9 cellular contexts compared by ENCODE assay signal in the genomic region with DNA sequence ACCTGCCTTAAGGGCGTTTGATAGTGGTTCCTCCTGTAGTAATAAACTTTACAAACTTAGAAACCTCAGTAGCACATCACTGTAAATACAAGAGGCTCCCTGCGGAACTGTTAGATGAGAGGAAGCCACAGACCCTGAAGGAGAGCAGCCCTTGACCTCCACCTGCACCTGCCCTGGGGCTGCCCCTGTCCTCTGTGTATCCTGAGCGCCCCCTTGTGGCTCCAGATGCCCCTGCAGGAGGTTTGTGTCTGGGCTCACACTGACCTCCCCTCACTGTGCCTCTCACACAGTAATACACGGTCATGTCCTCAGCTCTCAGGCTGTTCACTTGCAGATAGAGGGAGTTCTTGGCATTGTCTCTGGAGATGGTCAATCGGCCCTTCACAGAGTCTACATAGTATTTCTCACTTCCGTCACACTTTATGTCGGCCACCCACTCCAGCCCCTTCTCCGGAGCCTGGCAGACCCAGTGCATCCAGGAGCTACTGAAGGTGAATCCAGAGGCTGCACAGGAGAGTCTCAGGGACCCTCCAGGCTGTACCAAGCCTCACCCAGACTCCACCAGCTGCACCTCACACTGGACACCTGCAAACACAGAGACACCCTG.
DNase-seq lines count a peak whose midpoint lies in the region; ATAC-seq and TF ChIP-seq lines count a peak whose summit lies in the region.
"Had no signal": no experiment of that assay in that cellular context is flagged by ENCODE, and none has a peak within 500 bp of the region (broad histone marks: within the 10 kb centered on the region; RNA-seq: fewer than 3 reads in every experiment).

No MANE protein-coding gene starts in this region.

- no peak overlapping the region for H3K27ac Mint-ChIP-seq in stimulated activated naive CD8-positive, alpha-beta T cell treated with anti-CD3 and anti-CD28 coated beads, Interleukin-15, amount 100 ng/mL, for 72 hours

- peaks cover 15% of the 10 kb centered on the region for H3K27me3 Mint-ChIP-seq in stimulated activated naive CD8-positive, alpha-beta T cell treated with anti-CD3 and anti-CD28 coated beads, Interleukin-15, amount 100 ng/mL, for 72 hours

- WGBS in ovary, 3 donors: 58 to 60% (median 60%) methylated on average over 8 of the region's 8 CpGs

- peaks cover 7% of the 10 kb centered on the region for H3K4me1 Mint-ChIP-seq in stimulated activated naive CD8-positive, alpha-beta T cell treated with anti-CD3 and anti-CD28 coated beads, Interleukin-15, amount 100 ng/mL, for 72 hours

- H3K4me3 Mint-ChIP-seq in stimulated activated naive CD8-positive, alpha-beta T cell treated with anti-CD3 and anti-CD28 coated beads, Interleukin-15, amount 100 ng/mL, for 72 hours: no peak overlapping the region

- no peaks in the 10 kb centered on the region for H3K9me3 ChIP-seq in ovary
- H3K9me3 ChIP-seq in gastrocnemius medialis: no peaks in the 10 kb centered on the region
- H3K9me3 ChIP-seq: A549 had no signal

- no peaks in the 10 kb centered on the region for H3K9me3 Mint-ChIP-seq in stimulated activated naive CD8-positive, alpha-beta T cell treated with anti-CD3 and anti-CD28 coated beads, Interleukin-15, amount 100 ng/mL, for 72 hours

- H3K4me1 ChIP-seq in ovary (ENCODE audit: insufficient read depth) (no peaks in the 10 kb centered on the region), gastrocnemius medialis (no peaks in the 10 kb centered on the region)
- H3K4me1 ChIP-seq: A549 had no signal

- H3K4me3 ChIP-seq in ovary: no peak overlapping the region
- H3K4me3 ChIP-seq in gastrocnemius medialis: no peak overlapping the region
- H3K4me3 ChIP-seq: A549 had no signal

- in situ Hi-C loops in gastrocnemius medialis (cut with MboI; ENCODE audit: low sequenced_read_pairs in 4 of 4): no loop called here

- intact Hi-C loops in ovary (cut with DNase I) (no loop called here), gastrocnemius medialis (cut with DNase I; ENCODE audit: low total_unique reads) (no loop called here)

- DNase-seq in NCI-H1417 (lab: John Stamatoyannopoulos, UW) (peak in 2 of 3 experiments; percentile 47 to 80), NCI-H1417 treated with DMSO at 0.1 percent for 48 hours (lab: John Stamatoyannopoulos, UW) (no peak), NAMALWA (ENCODE audit: low spot score) (peak; percentile 79), iPS-NIHi11 (ENCODE audit: low spot score) (peak; percentile 21), ovary (no peak), gastrocnemius medialis (no peak)
- DNase-seq in activated CD4-positive, alpha-beta T cell treated with anti-CD3 and anti-CD28 coated beads, Interleukin-2, amount 50 U/mL, for 48 hours: peak; percentile 74 to 79
- DNase-seq in stimulated activated naive CD8-positive, alpha-beta T cell treated with anti-CD3 and anti-CD28 coated beads, Interleukin-15, amount 100 ng/mL, for 72 hours: peak; percentile 66 to 69

- H3K36me3 ChIP-seq in ovary: no peaks in the 10 kb centered on the region
- H3K36me3 ChIP-seq in gastrocnemius medialis: no peaks in the 10 kb centered on the region

- TF ChIP-seq EP300 in ovary (IDR thresholded peaks at IDR 0.05): no peak

- ATAC-seq in stimulated activated naive CD8-positive, alpha-beta T cell treated with anti-CD3 and anti-CD28 coated beads, Interleukin-15, amount 100 ng/mL, for 72 hours: peak; percentile 92
- ATAC-seq in gastrocnemius medialis: no peak

- H3K27me3 ChIP-seq in ovary (no peaks in the 10 kb centered on the region), gastrocnemius medialis (no peaks in the 10 kb centered on the region)

- no peak for TF ChIP-seq POLR2A in ovary (IDR thresholded peaks at IDR 0.05)
- TF ChIP-seq POLR2A in gastrocnemius medialis (IDR thresholded peaks at IDR 0.05): no peak

- no peak for TF ChIP-seq CTCF in ovary (IDR thresholded peaks at IDR 0.05)
- TF ChIP-seq CTCF in gastrocnemius medialis (IDR thresholded peaks at IDR 0.05 in 4 of 5, conservative IDR thresholded peaks at IDR 0.05 in 1 of 5): no peak

- H3K27ac ChIP-seq in ovary (no peak overlapping the region), gastrocnemius medialis (no peak overlapping the region)
- H3K27ac ChIP-seq: A549 had no signal

Comparison
In these comparisons a context has a peak if more than half of its experiments do, and no peak if none do; other contexts are left out.
1. DNase-seq: peak in NCI-H1417 (2 of 3), NAMALWA (single experiment), activated CD4-positive, alpha-beta T cell treated with anti-CD3 and anti-CD28 coated beads, Interleukin-2, amount 50 U/mL, for 48 hours (2 of 2), iPS-NIHi11 (single experiment) and stimulated activated naive CD8-positive, alpha-beta T cell treated with anti-CD3 and anti-CD28 coated beads, Interleukin-15, amount 100 ng/mL, for 72 hours (2 of 2); none in NCI-H1417 treated with DMSO at 0.1 percent for 48 hours (single experiment), ovary (0 of 5) and gastrocnemius medialis (0 of 2).